11 cellular contexts compared by ENCODE assay signal in genomic region chr11:96324912-96325311, GRCh38. TPM values are rescaled to one million over a fixed set of nuclear protein-coding genes. Genes with fewer than 3 reads are reported as not detected.
DNase-seq lines count a peak whose midpoint lies in the region; ATAC-seq and TF ChIP-seq lines count a peak whose summit lies in the region.
"Had no signal": no experiment of that assay in that cellular context is flagged by ENCODE, and none has a peak within 500 bp of the region (broad histone marks: within the 10 kb centered on the region; RNA-seq: fewer than 3 reads in every experiment).

No MANE protein-coding gene starts in this region.

- peaks cover 46% of the 10 kb centered on the region for H3K4me1 ChIP-seq in CD8-positive, alpha-beta T cell (ENCODE audit: insufficient read depth, low read length)
- H3K4me1 ChIP-seq in Panc1 (ENCODE audit: control insufficient read depth, insufficient read depth, low read length): peaks cover 22% of the 10 kb centered on the region
- peaks cover 48% of the 10 kb centered on the region for H3K4me1 ChIP-seq in HAP-1
- no peaks in the 10 kb centered on the region for H3K4me1 ChIP-seq in mucosa of descending colon (ENCODE audit: low read depth)

- H3K4me3 Mint-ChIP-seq in CD8-positive, alpha-beta T cell: no peak overlapping the region

- intact Hi-C loops in CD8-positive, alpha-beta T cell (cut with DNase I, micrococcal nuclease): loop anchor here in 1 of 2 experiments (5.0 kb wide), 1 partner anchor 43 kb away; no protein-coding TSS in a partner anchor
- intact Hi-C loops in Panc1 (cut with micrococcal nuclease; ENCODE audit: unreplicated experiment): no loop called here
- intact Hi-C loops in mucosa of descending colon (cut with DNase I, micrococcal nuclease): no loop called here

- BruUV-seq in Panc1 (replicated peaks; lab: Mats Ljungman, UMichigan): no TSS peak

- CTCF ChIA-PET in CD8-positive, alpha-beta T cell (lab: Charles Lee): interaction anchor here (1.4 to 2.9 kb wide), 2 partner anchors 11 to 17 kb away, joined by 6 to 16 read pairs; partner anchors contain the start of gene MAML2
- CTCF ChIA-PET in Panc1 (lab: Charles Lee): interaction anchor here (1.5 kb wide), 1 partner anchor 18 kb away, joined by 4 read pairs; the partner anchor contains the start of gene MAML2

- no peaks in the 10 kb centered on the region for H3K9me3 Mint-ChIP-seq in CD8-positive, alpha-beta T cell
- H3K9me3 Mint-ChIP-seq: naive B cell had no signal

- H3K4me1 Mint-ChIP-seq in CD8-positive, alpha-beta T cell (ENCODE audit: low read depth): peaks cover 81% of the 10 kb centered on the region

- no peaks in the 10 kb centered on the region for H3K9me3 ChIP-seq in CD8-positive, alpha-beta T cell (ENCODE audit: low read length)
- no peaks in the 10 kb centered on the region for H3K9me3 ChIP-seq in Panc1 (ENCODE audit: control insufficient read depth, insufficient read depth, low read depth, low read length)
- no peaks in the 10 kb centered on the region for H3K9me3 ChIP-seq in HAP-1
- H3K9me3 ChIP-seq in mucosa of descending colon: no peaks in the 10 kb centered on the region

- H3K27me3 ChIP-seq in CD8-positive, alpha-beta T cell (ENCODE audit: insufficient read depth, low read length): no peaks in the 10 kb centered on the region
- H3K27me3 ChIP-seq in Panc1 (ENCODE audit: control insufficient read depth, insufficient read depth, low read length) (no peaks in the 10 kb centered on the region), HAP-1 (ENCODE audit: low read depth) (no peaks in the 10 kb centered on the region)

- H3K27ac Mint-ChIP-seq in CD8-positive, alpha-beta T cell: peak overlapping the region; percentile 38

- no peaks in the 10 kb centered on the region for H3K27me3 Mint-ChIP-seq in CD8-positive, alpha-beta T cell (ENCODE audit: low read depth)
- H3K27me3 Mint-ChIP-seq: naive B cell had no signal

- no peak for TF ChIP-seq CTCF in CD8-positive, alpha-beta T cell (IDR thresholded peaks at IDR 0.05)
- TF ChIP-seq CTCF in Panc1 (IDR thresholded peaks at IDR 0.05) (no peak), omental fat pad (IDR thresholded peaks at IDR 0.05) (no peak), mucosa of descending colon (IDR thresholded peaks at IDR 0.05) (no peak)

- no peak for DNase-seq in CD8-positive, alpha-beta T cell
- DNase-seq in Panc1 (ENCODE audit: low read depth, low spot score) (no peak), omental fat pad (ENCODE audit: low spot score) (no peak), HAP-1 (ENCODE audit: low spot score in 2 of 2) (no peak), DMS53 (lab: John Stamatoyannopoulos, UW) (no peak), mucosa of descending colon (no peak)
- DNase-seq: DND-41, naive B cell, NCI-H1105 had no signal

- POLR2A ChIA-PET in CD8-positive, alpha-beta T cell (lab: Charles Lee): no interaction called here
- POLR2A ChIA-PET in Panc1 (lab: Charles Lee): no interaction called here

- H3K36me3 ChIP-seq in CD8-positive, alpha-beta T cell (ENCODE audit: insufficient read depth, low read length): no peaks in the 10 kb centered on the region
- H3K36me3 ChIP-seq in Panc1 (ENCODE audit: control insufficient read depth, insufficient read depth, low read length): no peaks in the 10 kb centered on the region
- no peaks in the 10 kb centered on the region for H3K36me3 ChIP-seq in HAP-1 (replicated peaks)
- H3K36me3 ChIP-seq in mucosa of descending colon (ENCODE audit: low read depth): no peaks in the 10 kb centered on the region

- ATAC-seq in CD8-positive, alpha-beta T cell: no peak
- ATAC-seq in Panc1 (peak; percentile 61; the same call in 1 of the 2 replicates), esophagus mucosa (peak; percentile 35), omental fat pad (ENCODE audit: low FRiP score) (peak; percentile 29), GM19395 (IDR thresholded peaks at IDR 0.05; ENCODE audit: unreplicated experiment) (no peak), mucosa of descending colon (no peak)

- in situ Hi-C loops in Panc1 (cut with HindIII; ENCODE audit: low pct_unique_long_range_greater_than_20kb, low sequenced_read_pairs) (no loop called here), HAP-1 (cut with MboI; ENCODE audit: low sequenced_read_pairs) (no loop called here)

- H3K4me3 ChIP-seq in CD8-positive, alpha-beta T cell (ENCODE audit: low read depth, low read length): no peak overlapping the region
- H3K4me3 ChIP-seq in Panc1 (ENCODE audit: low read depth in 2 of 2, low read length in 2 of 2) (no peak overlapping the region), HAP-1 (no peak overlapping the region), mucosa of descending colon (no peak overlapping the region)

- H3K27ac ChIP-seq in CD8-positive, alpha-beta T cell (ENCODE audit: low read depth, low read length): no peak overlapping the region
- peak overlapping the region; percentile 27 for H3K27ac ChIP-seq in Panc1 (ENCODE audit: low read length)

- H3K36me3 Mint-ChIP-seq in CD8-positive, alpha-beta T cell: peaks cover 56% of the 10 kb centered on the region

RNA-seq across cellular contexts. Expression of gene MAML2, which starts 18.1 kb away (rescaled TPM):
- 10 to 100 TPM; 41.2 to 42.3 TPM for total RNA-seq in CD8-positive, alpha-beta T cell
- total RNA-seq in Panc1 (2021; ENCODE audit: unreplicated experiment) (2.9 TPM), esophagus mucosa (4.5 TPM), omental fat pad (10 to 100 TPM; 34.2 to 49.8 (median 44.4) TPM), mucosa of descending colon (10 to 100 TPM; 15.2 to 26.4 (median 15.8) TPM)
- 1.9 TPM for polyA plus RNA-seq in Panc1 (2012; ENCODE audit: insufficient read length)

Comparison
In these comparisons a context has a peak if more than half of its experiments do, and no peak if none do; other contexts are left out.
1. ATAC-seq: peak in Panc1 (single experiment), esophagus mucosa (single experiment) and omental fat pad (single experiment); none in CD8-positive, alpha-beta T cell (single experiment), GM19395 (single experiment) and mucosa of descending colon (single experiment).